ENCODE assay signal across 11 cellular contexts in genomic region chr13:94312511-94313191, GRCh38.
DNase-seq lines count a peak whose midpoint lies in the region; ATAC-seq and TF ChIP-seq lines count a peak whose summit lies in the region.
"Had no signal": no experiment of that assay in that cellular context is flagged by ENCODE, and none has a peak within 500 bp of the region (broad histone marks: within the 10 kb centered on the region; RNA-seq: fewer than 3 reads in every experiment).

No MANE protein-coding gene starts in this region.

- no peaks in the 10 kb centered on the region for H3K27me3 Mint-ChIP-seq in activated CD4-positive, alpha-beta memory T cell treated with anti-CD3 and anti-CD28 coated beads, Interleukin-2, amount 10 ng/mL, durations not matched to agents 7 days and 5 days
- H3K27me3 Mint-ChIP-seq in activated CD4-positive, alpha-beta memory T cell treated with anti-CD3 and anti-CD28 coated beads for 36 hours = no peaks in the 10 kb centered on the region
- H3K27me3 Mint-ChIP-seq: naive B cell had no signal

- H3K36me3 Mint-ChIP-seq in activated CD4-positive, alpha-beta memory T cell treated with anti-CD3 and anti-CD28 coated beads, Interleukin-2, amount 10 ng/mL, durations not matched to agents 7 days and 5 days (ENCODE audit: low read depth) = peaks cover 12% of the 10 kb centered on the region
- H3K36me3 Mint-ChIP-seq in activated CD4-positive, alpha-beta memory T cell treated with anti-CD3 and anti-CD28 coated beads for 36 hours = no peaks in the 10 kb centered on the region
- H3K36me3 Mint-ChIP-seq: naive B cell had no signal

- H3K4me2 ChIP-seq in OCI-LY3 (ENCODE audit: low read length) = peak overlapping the region; percentile 4; the same call in 1 of the 2 replicates
- no peak overlapping the region for H3K4me2 ChIP-seq in osteoblast (ENCODE audit: insufficient read depth, low read length)

- H3K4me1 ChIP-seq in OCI-LY3 (ENCODE audit: low read length) = peaks cover 11% of the 10 kb centered on the region
- H3K4me1 ChIP-seq in osteoblast (ENCODE audit: insufficient read depth, low read length) = peaks cover 52% of the 10 kb centered on the region

- H3K79me2 ChIP-seq in OCI-LY3 (ENCODE audit: low read length) (no peaks in the 10 kb centered on the region), osteoblast (ENCODE audit: insufficient read depth, low read length) (no peaks in the 10 kb centered on the region)

- H2AFZ ChIP-seq in OCI-LY3 (ENCODE audit: low read depth, low read length) (peak overlapping the region; percentile 18; the same call in 1 of the 2 replicates), osteoblast (ENCODE audit: low read length) (no peak overlapping the region)

- H3K9me3 Mint-ChIP-seq in activated CD4-positive, alpha-beta memory T cell treated with anti-CD3 and anti-CD28 coated beads, Interleukin-2, amount 10 ng/mL, durations not matched to agents 7 days and 5 days = peaks cover 6% of the 10 kb centered on the region
- H3K9me3 Mint-ChIP-seq in activated CD4-positive, alpha-beta memory T cell treated with anti-CD3 and anti-CD28 coated beads for 36 hours = no peaks in the 10 kb centered on the region

- ATAC-seq in HG03025 (IDR thresholded peaks at IDR 0.05; ENCODE audit: low FRiP score, unreplicated experiment) (peak; percentile 92), HG02973 (IDR thresholded peaks at IDR 0.05; ENCODE audit: unreplicated experiment) (no peak), HG02642 (IDR thresholded peaks at IDR 0.05; ENCODE audit: poor library complexity, unreplicated experiment) (no peak)

- no peaks in the 10 kb centered on the region for H3K9me3 ChIP-seq in OCI-LY3 (ENCODE audit: insufficient read depth, low read length)
- no peaks in the 10 kb centered on the region for H3K9me3 ChIP-seq in osteoblast (ENCODE audit: low read depth, low read length)

- H3K27me3 ChIP-seq in OCI-LY3 (ENCODE audit: low read depth, low read length) (no peaks in the 10 kb centered on the region), osteoblast (ENCODE audit: insufficient read depth, low read length) (no peaks in the 10 kb centered on the region)

- H3K27ac ChIP-seq in OCI-LY3 (ENCODE audit: low read length) (no peak overlapping the region), osteoblast (ENCODE audit: low read depth, low read length) (peak overlapping the region; percentile 9)
- H3K27ac ChIP-seq: epithelial cell of prostate had no signal

- intact Hi-C loops in activated CD4-positive, alpha-beta memory T cell treated with anti-CD3 and anti-CD28 coated beads for 36 hours (cut with micrococcal nuclease) = no loop called here

- no peak for TF ChIP-seq CTCF in OCI-LY3 (IDR thresholded peaks at IDR 0.05; ENCODE audit: low read depth, low read length)
- no peak for TF ChIP-seq CTCF in osteoblast (IDR thresholded peaks at IDR 0.05; ENCODE audit: extremely low read depth, low read depth, low read length)

- H3K4me3 ChIP-seq in OCI-LY3 (ENCODE audit: low read length) (no peak overlapping the region), osteoblast (ENCODE audit: insufficient read depth, low read length) (no peak overlapping the region)

- POLR2A ChIA-PET in activated CD4-positive, alpha-beta memory T cell treated with anti-CD3 and anti-CD28 coated beads, Interleukin-2, amount 10 ng/mL, durations not matched to agents 7 days and 5 days (lab: Charles Lee) = interaction anchor here (3.1 kb wide), 1 partner anchor 11 kb away, joined by 18 read pairs; no protein-coding TSS in a partner anchor
- POLR2A ChIA-PET in activated CD4-positive, alpha-beta memory T cell treated with anti-CD3 and anti-CD28 coated beads for 36 hours (lab: Charles Lee) = no interaction called here

- H3K27ac Mint-ChIP-seq in activated CD4-positive, alpha-beta memory T cell treated with anti-CD3 and anti-CD28 coated beads, Interleukin-2, amount 10 ng/mL, durations not matched to agents 7 days and 5 days = peak overlapping the region; percentile 92
- H3K27ac Mint-ChIP-seq in activated CD4-positive, alpha-beta memory T cell treated with anti-CD3 and anti-CD28 coated beads for 36 hours = no peak overlapping the region

- peak overlapping the region; percentile 51 for H3K4me3 Mint-ChIP-seq in activated CD4-positive, alpha-beta memory T cell treated with anti-CD3 and anti-CD28 coated beads, Interleukin-2, amount 10 ng/mL, durations not matched to agents 7 days and 5 days
- H3K4me3 Mint-ChIP-seq in activated CD4-positive, alpha-beta memory T cell treated with anti-CD3 and anti-CD28 coated beads for 36 hours = no peak overlapping the region
- H3K4me3 Mint-ChIP-seq: naive B cell had no signal

- H3K4me1 Mint-ChIP-seq in activated CD4-positive, alpha-beta memory T cell treated with anti-CD3 and anti-CD28 coated beads, Interleukin-2, amount 10 ng/mL, durations not matched to agents 7 days and 5 days = peaks cover 47% of the 10 kb centered on the region
- peaks cover 8% of the 10 kb centered on the region for H3K4me1 Mint-ChIP-seq in activated CD4-positive, alpha-beta memory T cell treated with anti-CD3 and anti-CD28 coated beads for 36 hours (ENCODE audit: low read depth)

- CTCF ChIA-PET in activated CD4-positive, alpha-beta memory T cell treated with anti-CD3 and anti-CD28 coated beads, Interleukin-2, amount 10 ng/mL, durations not matched to agents 7 days and 5 days (lab: Charles Lee) = interaction anchor here (0.6 to 4.2 kb wide), 4 partner anchors 11 to 1068 kb away, joined by 3 to 19 read pairs (median 3); no protein-coding TSS in a partner anchor
- CTCF ChIA-PET in activated CD4-positive, alpha-beta memory T cell treated with anti-CD3 and anti-CD28 coated beads for 36 hours (lab: Charles Lee) = no interaction called here

- no peak overlapping the region for H3K9ac ChIP-seq in OCI-LY3 (ENCODE audit: low read length)

- no peaks in the 10 kb centered on the region for H4K20me1 ChIP-seq in OCI-LY3 (ENCODE audit: insufficient read depth, low read length)
- no peaks in the 10 kb centered on the region for H4K20me1 ChIP-seq in osteoblast (ENCODE audit: insufficient read depth, low read length)

- no peaks in the 10 kb centered on the region for H3K36me3 ChIP-seq in OCI-LY3 (replicated peaks; ENCODE audit: low read depth, low read length)
- H3K36me3 ChIP-seq in osteoblast (ENCODE audit: insufficient read depth, low read length) = no peaks in the 10 kb centered on the region

- DNase-seq in activated CD4-positive, alpha-beta memory T cell treated with anti-CD3 and anti-CD28 coated beads, Interleukin-2, amount 10 ng/mL, durations not matched to agents 7 days and 5 days = no peak
- no peak for DNase-seq in activated CD4-positive, alpha-beta memory T cell treated with anti-CD3 and anti-CD28 coated beads for 36 hours
- DNase-seq in osteoblast (ENCODE audit: insufficient read length, low spot score, missing footprints) (no peak), islet precursor cell (no peak)
- DNase-seq: naive B cell, NCI-H524 treated with DMSO at 0.1 percent for 48 hours had no signal
